ENCODE assay signal across 1 cellular context in genomic region chr2:45264227-45265225, GRCh38.
TF ChIP-seq lines count a peak whose summit lies in the region.

No MANE protein-coding gene starts in this region.

TF ChIP-seq in H1, 55 proteins besides CTCF, POLR2A, EP300 and RAD21:
- TF ChIP-seq PHF8 (conservative IDR thresholded peaks at IDR 0.05; ENCODE audit: low read depth, low read length) (no peak), EGR1 (IDR thresholded peaks at IDR 0.05; ENCODE audit: borderline replicate concordance, low read depth, low read length) (no peak), TEAD4 (IDR thresholded peaks at IDR 0.05; ENCODE audit: low read depth, low read length) (no peak), JUND (IDR thresholded peaks at IDR 0.05; ENCODE audit: low read length) (no peak), POU5F1 (IDR thresholded peaks at IDR 0.05; ENCODE audit: low read depth, low read length) (no peak), KDM5A (IDR thresholded peaks at IDR 0.05; ENCODE audit: low read length) (no peak), MAX (IDR thresholded peaks at IDR 0.05) (no peak), YY1 (IDR thresholded peaks at IDR 0.05; ENCODE audit: low read depth, low read length) (no peak), ATF3 (IDR thresholded peaks at IDR 0.05; ENCODE audit: insufficient read depth, low read depth, low read length) (no peak), CHD7 (IDR thresholded peaks at IDR 0.05; ENCODE audit: insufficient replicate concordance, low read length) (no peak), SIRT6 (IDR thresholded peaks at IDR 0.05; ENCODE audit: low read length) (no peak), USF2 (IDR thresholded peaks at IDR 0.05; ENCODE audit: low read length) (no peak), RXRA (IDR thresholded peaks at IDR 0.05; ENCODE audit: insufficient read depth, low read depth, low read length) (no peak), FOSL1 (IDR thresholded peaks at IDR 0.05; ENCODE audit: insufficient read depth, low read depth, low read length) (no peak)
- TF ChIP-seq, protein P1, sequence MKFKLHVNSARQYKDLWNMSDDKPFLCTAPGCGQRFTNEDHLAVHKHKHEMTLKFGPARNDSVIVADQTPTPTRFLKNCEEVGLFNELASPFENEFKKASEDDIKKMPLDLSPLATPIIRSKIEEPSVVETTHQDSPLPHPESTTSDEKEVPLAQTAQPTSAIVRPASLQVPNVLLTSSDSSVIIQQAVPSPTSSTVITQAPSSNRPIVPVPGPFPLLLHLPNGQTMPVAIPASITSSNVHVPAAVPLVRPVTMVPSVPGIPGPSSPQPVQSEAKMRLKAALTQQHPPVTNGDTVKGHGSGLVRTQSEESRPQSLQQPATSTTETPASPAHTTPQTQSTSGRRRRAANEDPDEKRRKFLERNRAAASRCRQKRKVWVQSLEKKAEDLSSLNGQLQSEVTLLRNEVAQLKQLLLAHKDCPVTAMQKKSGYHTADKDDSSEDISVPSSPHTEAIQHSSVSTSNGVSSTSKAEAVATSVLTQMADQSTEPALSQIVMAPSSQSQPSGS (IDR thresholded peaks at IDR 0.05; ENCODE audit: low read length), result no peak
